In the genomic region with DNA sequence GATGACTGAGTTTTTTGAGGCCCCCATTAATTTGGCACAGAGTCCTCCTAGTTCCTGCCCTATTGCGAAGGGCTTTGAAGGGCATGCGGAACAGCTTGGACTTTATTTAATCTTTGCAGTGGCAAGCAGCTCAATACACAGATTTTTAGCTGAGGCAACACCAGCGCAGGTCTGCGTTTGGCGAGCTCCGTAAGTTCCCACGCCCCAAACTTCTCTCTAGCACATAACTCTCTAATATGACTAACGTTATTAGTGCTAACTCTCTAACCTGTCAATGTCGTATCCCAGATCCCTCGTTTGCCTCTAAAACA, we compare ENCODE assay signal across 8 cellular contexts. TPM values are rescaled to one million over a fixed set of nuclear protein-coding genes. Genes with fewer than 3 reads are reported as not detected.
DNase-seq lines count a peak whose midpoint lies in the region; ATAC-seq and TF ChIP-seq lines count a peak whose summit lies in the region.

No MANE protein-coding gene starts in this region.

- peak overlapping the region; percentile 73 for H3K9ac ChIP-seq in iPS-18a (ENCODE audit: low read length)

- CTCF ChIA-PET in CD4-positive, alpha-beta T cell (lab: Charles Lee): interaction anchor here (1.4 to 1.8 kb wide), 2 partner anchors 30 to 54 kb away, joined by 5 to 6 read pairs; a partner anchor contains a TSS
- CTCF ChIA-PET in activated CD4-positive, alpha-beta memory T cell treated with anti-CD3 and anti-CD28 coated beads for 36 hours (lab: Charles Lee): interaction anchor here (0.7 to 2.4 kb wide), 5 partner anchors 9 to 62 kb away, joined by 3 to 8 read pairs (median 4); a partner anchor contains a TSS

- TF ChIP-seq EP300 in suprapubic skin (IDR thresholded peaks at IDR 0.05): no peak

- no peaks in the 10 kb centered on the region for H3K9me3 ChIP-seq in CD4-positive, alpha-beta T cell (ENCODE audit: control insufficient read depth, low read length)
- no peaks in the 10 kb centered on the region for H3K9me3 ChIP-seq in iPS-18a (ENCODE audit: control insufficient read depth, low read depth, low read length)
- H3K9me3 ChIP-seq in suprapubic skin: no peaks in the 10 kb centered on the region

- H3K4me1 Mint-ChIP-seq in CD4-positive, alpha-beta T cell (ENCODE audit: low read depth): peaks cover 48% of the 10 kb centered on the region
- H3K4me1 Mint-ChIP-seq in activated CD4-positive, alpha-beta memory T cell treated with anti-CD3 and anti-CD28 coated beads for 36 hours (ENCODE audit: low read depth): peaks cover 36% of the 10 kb centered on the region

- H3K4me1 ChIP-seq in iPS-18a (ENCODE audit: control insufficient read depth, low read depth, low read length) (no peaks in the 10 kb centered on the region), suprapubic skin (peaks cover 17% of the 10 kb centered on the region)

- TF ChIP-seq CTCF in CD4-positive, alpha-beta T cell (IDR thresholded peaks at IDR 0.05): no peak
- no peak for TF ChIP-seq CTCF in suprapubic skin (IDR thresholded peaks at IDR 0.05)

- intact Hi-C loops in CD4-positive, alpha-beta T cell (cut with DNase I, micrococcal nuclease): loop anchor here (1.0 to 5.0 kb wide), 2 partner anchors 30 to 239 kb away; a partner anchor contains a TSS
- intact Hi-C loops in activated CD4-positive, alpha-beta memory T cell treated with anti-CD3 and anti-CD28 coated beads for 36 hours (cut with micrococcal nuclease): loop anchor here (1.0 to 5.0 kb wide), 3 partner anchors 30 to 291 kb away; a partner anchor contains a TSS

- no peaks in the 10 kb centered on the region for H3K9me3 Mint-ChIP-seq in CD4-positive, alpha-beta T cell
- no peaks in the 10 kb centered on the region for H3K9me3 Mint-ChIP-seq in activated CD4-positive, alpha-beta memory T cell treated with anti-CD3 and anti-CD28 coated beads for 36 hours

- ATAC-seq in CD4-positive, alpha-beta T cell (ENCODE audit: poor library complexity): peak; percentile 40
- peak; percentile 10 for ATAC-seq in HG02571 (IDR thresholded peaks at IDR 0.05; ENCODE audit: unreplicated experiment)

- H3K36me3 Mint-ChIP-seq in CD4-positive, alpha-beta T cell (ENCODE audit: low read depth): peaks cover 39% of the 10 kb centered on the region
- no peaks in the 10 kb centered on the region for H3K36me3 Mint-ChIP-seq in activated CD4-positive, alpha-beta memory T cell treated with anti-CD3 and anti-CD28 coated beads for 36 hours

- peaks cover 5% of the 10 kb centered on the region for H3K27me3 Mint-ChIP-seq in CD4-positive, alpha-beta T cell
- H3K27me3 Mint-ChIP-seq in activated CD4-positive, alpha-beta memory T cell treated with anti-CD3 and anti-CD28 coated beads for 36 hours: peaks cover 2% of the 10 kb centered on the region

- peak overlapping the region; percentile 97 for H3K4me3 Mint-ChIP-seq in CD4-positive, alpha-beta T cell
- peak overlapping the region; percentile 98 for H3K4me3 Mint-ChIP-seq in activated CD4-positive, alpha-beta memory T cell treated with anti-CD3 and anti-CD28 coated beads for 36 hours

- peak overlapping the region; percentile 98 for H3K4me3 ChIP-seq in iPS-18a (ENCODE audit: low read length)
- peak overlapping the region; percentile 97 for H3K4me3 ChIP-seq in suprapubic skin

- POLR2A ChIA-PET in CD4-positive, alpha-beta T cell (lab: Charles Lee): interaction anchor here (0.5 to 4.1 kb wide), 13 partner anchors 9 to 1278 kb away, joined by 3 to 135 read pairs (median 4); a partner anchor contains a TSS
- POLR2A ChIA-PET in activated CD4-positive, alpha-beta memory T cell treated with anti-CD3 and anti-CD28 coated beads for 36 hours (lab: Charles Lee): interaction anchor here (0.9 to 3.0 kb wide), 4 partner anchors 9 to 30 kb away, joined by 3 to 29 read pairs (median 5); a partner anchor contains a TSS

- no peak for DNase-seq in CD4-positive, alpha-beta T cell
- DNase-seq in activated CD4-positive, alpha-beta memory T cell treated with anti-CD3 and anti-CD28 coated beads for 36 hours: no peak
- no peak for DNase-seq in suprapubic skin (ENCODE audit: low spot score in 2 of 2)
- DNase-seq in anterior cingulate cortex (lab: John Stamatoyannopoulos, UW): no peak
- no peak for DNase-seq in amniotic stem cell (lab: John Stamatoyannopoulos, UW)
- DNase-seq in GF-D8 (lab: John Stamatoyannopoulos, UW): no peak

- H3K36me3 ChIP-seq in iPS-18a (ENCODE audit: control insufficient read depth, low read depth, low read length) (no peaks in the 10 kb centered on the region), suprapubic skin (peaks cover 3% of the 10 kb centered on the region)

- peak overlapping the region; percentile 80 for H3K27ac Mint-ChIP-seq in CD4-positive, alpha-beta T cell
- H3K27ac Mint-ChIP-seq in activated CD4-positive, alpha-beta memory T cell treated with anti-CD3 and anti-CD28 coated beads for 36 hours: peak overlapping the region; percentile 70

- no peak for TF ChIP-seq POLR2A in suprapubic skin (IDR thresholded peaks at IDR 0.05)

- WGBS in suprapubic skin: 0% methylated on average over 10 of the region's 10 CpGs

- H3K27ac ChIP-seq in CD4-positive, alpha-beta T cell (ENCODE audit: low read depth, low read length): peak overlapping the region; percentile 29
- no peak overlapping the region for H3K27ac ChIP-seq in iPS-18a (ENCODE audit: low read length)
- no peak overlapping the region for H3K27ac ChIP-seq in suprapubic skin

- no peaks in the 10 kb centered on the region for H3K27me3 ChIP-seq in CD4-positive, alpha-beta T cell (ENCODE audit: control insufficient read depth, insufficient read depth, low read length)
- H3K27me3 ChIP-seq in iPS-18a (ENCODE audit: control insufficient read depth, insufficient read depth, low read length): peaks cover 5% of the 10 kb centered on the region
- no peaks in the 10 kb centered on the region for H3K27me3 ChIP-seq in suprapubic skin

RNA-seq across cellular contexts. Expression of a gene that starts 0.4 kb away (rescaled TPM):
- 10 to 100 TPM; 12.6 to 12.8 TPM for total RNA-seq in CD4-positive, alpha-beta T cell
- 10 to 100 TPM; 12.2 to 12.3 TPM for total RNA-seq in activated CD4-positive, alpha-beta memory T cell treated with anti-CD3 and anti-CD28 coated beads for 36 hours
- total RNA-seq in suprapubic skin: 10 to 100 TPM in 2 of 4 donors, 1 to 10 TPM in 2; 5.6 to 13.3 (median 10.3) TPM

RNA-seq across cellular contexts. Expression of a gene that starts 30.0 kb away (rescaled TPM):
- total RNA-seq in CD4-positive, alpha-beta T cell: 100 to 1,000 TPM; 111 TPM
- 100 to 1,000 TPM; 281 to 295 TPM for total RNA-seq in activated CD4-positive, alpha-beta memory T cell treated with anti-CD3 and anti-CD28 coated beads for 36 hours
- total RNA-seq in suprapubic skin: 100 to 1,000 TPM; 188 to 226 (median 205) TPM

RNA-seq across cellular contexts. Expression of a gene that starts 30.1 kb away (rescaled TPM):
- total RNA-seq in CD4-positive, alpha-beta T cell: 1 to 10 TPM; 6.5 to 8.6 TPM
- total RNA-seq in activated CD4-positive, alpha-beta memory T cell treated with anti-CD3 and anti-CD28 coated beads for 36 hours: 10 to 100 TPM; 10.9 to 11.5 TPM
- 10 to 100 TPM in 1 of 4 donors, 1 to 10 TPM in 3; 2.7 to 13.8 (median 7.5) TPM for total RNA-seq in suprapubic skin
